Comparison of ENCODE assay signal across 29 cellular contexts in genomic region chr13:77062097-77062496, GRCh38. TPM values are rescaled to one million over a fixed set of nuclear protein-coding genes. Genes with fewer than 3 reads are reported as not detected.
A peak's percentile ranks its signal among the peaks of the same experiment; 100 is the strongest.
DNase-seq lines count a peak whose midpoint lies in the region; ATAC-seq, FAIRE-seq and TF ChIP-seq lines count a peak whose summit lies in the region.
"Had no signal": no experiment of that assay in that cellular context is flagged by ENCODE, and none has a peak within 500 bp of the region (broad histone marks: within the 10 kb centered on the region; RNA-seq: fewer than 3 reads in every experiment).

No MANE protein-coding gene starts in this region.

- no peak overlapping the region for H3K4me3 Mint-ChIP-seq in activated T-helper 17 cell treated with anti-CD3 and anti-CD28 coated beads, Interleukin-2, amount 50 U/mL, for 72 hours
- H3K4me3 Mint-ChIP-seq: activated CD4-positive, alpha-beta memory T cell treated with anti-CD3 and anti-CD28 coated beads for 36 hours; CD14-positive monocyte; memory B cell; nephron progenitor cell had no signal

- 96% methylated on average over 1 of the region's 1 CpG for WGBS in SK-N-SH (ENCODE audit: low lambda C conversion rate)

- H3K4me1 Mint-ChIP-seq in activated T-helper 17 cell treated with anti-CD3 and anti-CD28 coated beads, Interleukin-2, amount 50 U/mL, for 72 hours = no peaks in the 10 kb centered on the region

- no peak overlapping the region for H3K4me2 ChIP-seq in SK-N-SH

- peaks cover 4% of the 10 kb centered on the region for H3F3A ChIP-seq in SK-N-SH (replicated peaks; ENCODE audit: insufficient read depth)

- TF ChIP-seq EP300 in SK-N-SH (IDR thresholded peaks at IDR 0.05; ENCODE audit: borderline replicate concordance in 1 of 2, low read depth in 1 of 2, low read length in 1 of 2) = no peak

- H3K9ac ChIP-seq in SK-N-SH = no peak overlapping the region

- CTCF ChIA-PET in SK-N-SH (lab: Yijun Ruan, JAX) = no interaction called here

- POLR2A ChIA-PET in SK-N-SH (lab: Yijun Ruan, JAX) = no interaction called here

- no peaks in the 10 kb centered on the region for H3K27me3 ChIP-seq in SK-N-SH (ENCODE audit: insufficient read depth)
- H3K27me3 ChIP-seq: adrenal gland, brain microvascular endothelial cell, left lung, ovary, thyroid gland, uterus had no signal

- in situ Hi-C loops in ACHN (cut with HindIII; ENCODE audit: low pct_ligation_motif_present, low pct_unique_long_range_greater_than_20kb, low sequenced_read_pairs) = no loop called here

- DNase-seq in activated CD4-positive, CD25-positive, alpha-beta regulatory T cell (lab: John Stamatoyannopoulos, UW) = no peak
- DNase-seq in ELR (ENCODE audit: low read depth) (peak; percentile 49), fibroblast of peridontal ligament (ENCODE audit: extremely low read depth) (peak; percentile 34), ACHN (no peak), H54 (ENCODE audit: insufficient read length, low spot score) (no peak), SK-N-SH (no peak)
- DNase-seq: 8988T; activated CD4-positive, alpha-beta memory T cell treated with anti-CD3 and anti-CD28 coated beads for 36 hours; activated CD8-positive, alpha-beta memory T cell treated with anti-CD3 and anti-CD28 coated beads, Interleukin-2, amount 50 U/mL, for 48 hours; activated effector memory CD4-positive, alpha-beta T cell treated with Interleukin-2 at 50 U/mL for 16 hours; adrenal gland; brain microvascular endothelial cell; GF-D8; glutamatergic neuron; Kasumi-1; left lung; NCI-H446 treated with DMSO at 0.1 percent for 48 hours; NCI-H774; nephron progenitor cell; ovary; small intestine; stimulated activated CD4-positive, alpha-beta T cell treated with anti-CD3 and anti-CD28 coated beads, Interleukin-2, amount 100 ng/mL, for 24 hours; thyroid gland; uterus had no signal

- no peaks in the 10 kb centered on the region for H3K9me3 Mint-ChIP-seq in activated T-helper 17 cell treated with anti-CD3 and anti-CD28 coated beads, Interleukin-2, amount 50 U/mL, for 72 hours
- H3K9me3 Mint-ChIP-seq: activated CD4-positive, alpha-beta memory T cell treated with anti-CD3 and anti-CD28 coated beads for 36 hours; memory B cell; nephron progenitor cell had no signal

- peak; percentile 44 to 56 for ATAC-seq in activated CD4-positive, CD25-positive, alpha-beta regulatory T cell treated with anti-CD3 and anti-CD28 coated beads, Interleukin-2, amount 50 U/mL, for 24 hours
- no peak for ATAC-seq in activated T-helper 17 cell treated with anti-CD3 and anti-CD28 coated beads, Interleukin-2, amount 50 U/mL, for 72 hours (replicated peaks)
- ATAC-seq: left lung had no signal

- H3K27ac ChIP-seq in SK-N-SH (ENCODE audit: low read depth in 2 of 2, low read length in 1 of 2) = no peak overlapping the region
- H3K27ac ChIP-seq: adrenal gland, brain microvascular endothelial cell, left lung, ovary, SK-N-MC, thyroid gland, uterus had no signal

- no peaks in the 10 kb centered on the region; a peak in 2 of 4 replicates for H3K4me1 ChIP-seq in SK-N-SH (ENCODE audit: control insufficient read depth in 1 of 2, insufficient read depth in 2 of 2, low read depth in 1 of 2, low read length in 1 of 2)
- H3K4me1 ChIP-seq: adrenal gland, left lung, thyroid gland, uterus had no signal

- no peak for TF ChIP-seq RAD21 in SK-N-SH (IDR thresholded peaks at IDR 0.05; ENCODE audit: low read length)

- H3K9me3 ChIP-seq in SK-N-SH = no peaks in the 10 kb centered on the region
- H3K9me3 ChIP-seq: adrenal gland, left lung, ovary, thyroid gland, uterus had no signal

- no peaks in the 10 kb centered on the region for H3K9me2 ChIP-seq in SK-N-SH

- H3K27me3 Mint-ChIP-seq in activated T-helper 17 cell treated with anti-CD3 and anti-CD28 coated beads, Interleukin-2, amount 50 U/mL, for 72 hours = no peaks in the 10 kb centered on the region
- H3K27me3 Mint-ChIP-seq: activated CD4-positive, alpha-beta memory T cell treated with anti-CD3 and anti-CD28 coated beads for 36 hours; memory B cell had no signal

- TF ChIP-seq POLR2A in H54 (IDR thresholded peaks at IDR 0.05; ENCODE audit: low read depth, low read length) = no peak

- FAIRE-seq in H54 (lab: Jason Lieb, UNC) = no peak
- FAIRE-seq: small intestine had no signal

- no peak overlapping the region for H3K4me3 ChIP-seq in SK-N-SH (ENCODE audit: low read depth in 2 of 2, low read length in 1 of 2)
- H3K4me3 ChIP-seq: adrenal gland, left lung, ovary, SK-N-MC, thyroid gland, uterus had no signal

- H3K79me2 ChIP-seq in SK-N-SH (ENCODE audit: insufficient read depth) = no peaks in the 10 kb centered on the region

- TF ChIP-seq CTCF in SK-N-SH (IDR thresholded peaks at IDR 0.05) = no peak

- H3K27ac Mint-ChIP-seq in activated T-helper 17 cell treated with anti-CD3 and anti-CD28 coated beads, Interleukin-2, amount 50 U/mL, for 72 hours = peak overlapping the region; percentile 20
- H3K27ac Mint-ChIP-seq: activated CD4-positive, alpha-beta memory T cell treated with anti-CD3 and anti-CD28 coated beads for 36 hours; CD14-positive monocyte; memory B cell; nephron progenitor cell had no signal

- H2AFZ ChIP-seq in SK-N-SH (ENCODE audit: low read depth) = no peak overlapping the region

- peaks cover 47 to 73% of the 10 kb centered on the region in 2 experiments for H3K36me3 ChIP-seq in SK-N-SH (replicated peaks in 1 of 2; ENCODE audit: control insufficient read depth in 1 of 2, insufficient read depth in 2 of 2, low read length in 1 of 2)
- H3K36me3 ChIP-seq: ovary, uterus had no signal

- H4K20me1 ChIP-seq in SK-N-SH (ENCODE audit: insufficient read depth) = no peaks in the 10 kb centered on the region

- H3K36me3 Mint-ChIP-seq in activated T-helper 17 cell treated with anti-CD3 and anti-CD28 coated beads, Interleukin-2, amount 50 U/mL, for 72 hours (ENCODE audit: low read depth) = peaks cover 96% of the 10 kb centered on the region

TF ChIP-seq in SK-N-SH, 30 proteins besides CTCF, POLR2A, EP300 and RAD21:
- TF ChIP-seq TCF12 (IDR thresholded peaks at IDR 0.05) = no peak
- no peak for TF ChIP-seq FOXM1 (IDR thresholded peaks at IDR 0.05; ENCODE audit: low read depth)
- TF ChIP-seq RFX5 (IDR thresholded peaks at IDR 0.05; ENCODE audit: low read length) = no peak
- no peak for TF ChIP-seq ZBTB33 (IDR thresholded peaks at IDR 0.05; ENCODE audit: borderline replicate concordance, low read depth)
- no peak for TF ChIP-seq EZH2phosphoT487 (IDR thresholded peaks at IDR 0.05; ENCODE audit: borderline replicate concordance, low read depth)
- TF ChIP-seq FOSL2 (IDR thresholded peaks at IDR 0.05; ENCODE audit: borderline replicate concordance, low read depth) = no peak
- TF ChIP-seq IRF3 (IDR thresholded peaks at IDR 0.05; ENCODE audit: low read depth, low read length) = no peak
- TF ChIP-seq CHD2 (IDR thresholded peaks at IDR 0.05; ENCODE audit: low read length, partially characterized antibody) = no peak
- no peak for TF ChIP-seq TEAD4 (IDR thresholded peaks at IDR 0.05; ENCODE audit: borderline replicate concordance, insufficient read depth)
- TF ChIP-seq GATA2 (CRISPR knock-in tag; IDR thresholded peaks at IDR 0.05) = no peak
- TF ChIP-seq PBX3 (IDR thresholded peaks at IDR 0.05) = no peak
- no peak for TF ChIP-seq NFIC (IDR thresholded peaks at IDR 0.05; ENCODE audit: borderline replicate concordance)
- TF ChIP-seq GABPA (IDR thresholded peaks at IDR 0.05; ENCODE audit: low read depth) = no peak
- no peak for TF ChIP-seq TAF1 (IDR thresholded peaks at IDR 0.05; ENCODE audit: borderline replicate concordance, low read depth, low read length)
- TF ChIP-seq MEF2A (IDR thresholded peaks at IDR 0.05; ENCODE audit: borderline replicate concordance, low read depth) = no peak
- TF ChIP-seq RCOR1 (IDR thresholded peaks at IDR 0.05; ENCODE audit: low read length) = no peak

RNA-seq across cellular contexts. Expression of gene FBXL3, which starts 35.1 kb away (rescaled TPM):
- 10 to 100 TPM; 38.9 to 53.3 TPM for total RNA-seq in activated T-helper 17 cell treated with anti-CD3 and anti-CD28 coated beads, Interleukin-2, amount 50 U/mL, for 72 hours
- 13.6 and 19.2 TPM in 2 replicates for polyA plus RNA-seq in SK-N-SH (2012; rRNA removed)
- polyA plus RNA-seq in SK-N-SH (2012; cell fraction: cytosol; rRNA removed) = 17.6 and 18.6 TPM in 2 replicates
- 15.6 and 17.6 TPM in 2 replicates for polyA plus RNA-seq in SK-N-SH (2012; cell fraction: nucleus; rRNA removed)

Comparison
In these comparisons a context has a peak if more than half of its experiments do, and no peak if none do; other contexts are left out.
1. DNase-seq: peak in ELR (single experiment) and fibroblast of peridontal ligament (single experiment); none in activated CD4-positive, CD25-positive, alpha-beta regulatory T cell (0 of 4), ACHN (single experiment), H54 (single experiment) and SK-N-SH (single experiment).